ENCODE assay signal across 8 cellular contexts in genomic region chr17:1779571-1780074, GRCh38. TPM values are rescaled to one million over a fixed set of nuclear protein-coding genes. Genes with fewer than 3 reads are reported as not detected.
DNase-seq lines count a peak whose midpoint lies in the region; ATAC-seq and TF ChIP-seq lines count a peak whose summit lies in the region.

No MANE protein-coding gene starts in this region.

- H3K14ac ChIP-seq in trophoblast cell (ENCODE audit: low read length), result no peak overlapping the region

- H3K27ac ChIP-seq in RWPE2 (ENCODE audit: poor library complexity, severe bottlenecking) (peak overlapping the region; percentile 88), trophoblast cell (ENCODE audit: low read depth, low read length) (peak overlapping the region; percentile 88), Karpas-422 (ENCODE audit: low read length) (no peak overlapping the region)

- no peaks in the 10 kb centered on the region for H3K9me3 ChIP-seq in RWPE2 (ENCODE audit: severe bottlenecking)
- H3K9me3 ChIP-seq in trophoblast cell (ENCODE audit: insufficient read depth, low read depth, low read length), result no peaks in the 10 kb centered on the region
- no peaks in the 10 kb centered on the region for H3K9me3 ChIP-seq in Karpas-422 (ENCODE audit: low read length)

- H3K79me2 ChIP-seq in trophoblast cell (ENCODE audit: control insufficient read depth, insufficient read depth, low read length, poor library complexity) (no peaks in the 10 kb centered on the region), Karpas-422 (ENCODE audit: low read length) (no peaks in the 10 kb centered on the region)

- H4K20me1 ChIP-seq in Karpas-422 (ENCODE audit: insufficient read depth, low read depth, low read length), result no peaks in the 10 kb centered on the region

- H2AK5ac ChIP-seq in trophoblast cell (ENCODE audit: low read length), result no peak overlapping the region

- H3K36me3 ChIP-seq in RWPE2 (ENCODE audit: low read depth) (peaks cover 79% of the 10 kb centered on the region), trophoblast cell (ENCODE audit: control insufficient read depth in 1 of 2, insufficient read depth in 2 of 2, low read length in 2 of 2) (peaks cover 30 to 43% of the 10 kb centered on the region in 2 experiments), Karpas-422 (ENCODE audit: insufficient read depth, low read length) (peaks cover 17% of the 10 kb centered on the region; the same call in 1 of the 2 replicates)

- no peak overlapping the region for H2BK5ac ChIP-seq in trophoblast cell (ENCODE audit: low read depth, low read length, poor library complexity)

- H3K4ac ChIP-seq in trophoblast cell (ENCODE audit: low read depth, low read length), result no peak overlapping the region

- H3K23ac ChIP-seq in trophoblast cell (ENCODE audit: low read length), result no peak overlapping the region

- in situ Hi-C loops in Caki2 (cut with HindIII; ENCODE audit: low pct_unique_long_range_greater_than_20kb, low sequenced_read_pairs), result no loop called here

- TF ChIP-seq CTCF in RWPE2 (IDR thresholded peaks at IDR 0.05; ENCODE audit: poor library complexity, severe bottlenecking) (no peak), fibroblast of pulmonary artery (IDR thresholded peaks at IDR 0.05; ENCODE audit: low read length, missing control alignments) (no peak)

- no peak overlapping the region for H4K91ac ChIP-seq in trophoblast cell (ENCODE audit: low read depth, low read length)

- DNase-seq in Caki2 (ENCODE audit: low read depth) (peak; percentile 48), RWPE2 (ENCODE audit: low spot score) (no peak), fibroblast of pulmonary artery (ENCODE audit: low read depth) (peak; percentile 98), trophoblast cell (no peak), iPS-NIHi7 (ENCODE audit: extremely low spot score) (no peak), Karpas-422 (no peak)
- DNase-seq in activated CD4-positive, alpha-beta T cell treated with anti-CD3 and anti-CD28 coated beads, Interleukin-2, amount 50 U/mL, for 48 hours, result no peak

- no peak overlapping the region for H4K12ac ChIP-seq in trophoblast cell (ENCODE audit: low read depth, low read length)

- ATAC-seq in RWPE2 (ENCODE audit: low read depth) (peak; percentile 95), GM18909 (IDR thresholded peaks at IDR 0.05; ENCODE audit: poor library complexity, unreplicated experiment) (no peak)

- WGBS in trophoblast cell (ENCODE audit: extremely low coverage, insufficient coverage, insufficient read length), result no CpG with 5 or more reads among the region's 7 CpGs

- no peak overlapping the region for H3K18ac ChIP-seq in trophoblast cell (ENCODE audit: low read length)

- H3K9ac ChIP-seq in trophoblast cell (ENCODE audit: low read length) (no peak overlapping the region), Karpas-422 (ENCODE audit: low read length) (no peak overlapping the region)

- H3K4me3 ChIP-seq in RWPE2 (ENCODE audit: severe bottlenecking) (no peak overlapping the region), fibroblast of pulmonary artery (replicated peaks; ENCODE audit: low read depth, low read length) (peak overlapping the region; percentile 31), trophoblast cell (ENCODE audit: low read depth, low read length) (no peak overlapping the region), Karpas-422 (ENCODE audit: low read length) (no peak overlapping the region)

- H3K4me2 ChIP-seq in trophoblast cell (ENCODE audit: low read length) (peak overlapping the region; percentile 41), Karpas-422 (ENCODE audit: low read depth, low read length, poor library complexity, severe bottlenecking) (no peak overlapping the region)

- no peak overlapping the region for H2AFZ ChIP-seq in trophoblast cell (ENCODE audit: insufficient read depth, low read length, poor library complexity)
- H2AFZ ChIP-seq in Karpas-422 (ENCODE audit: low read length), result no peak overlapping the region

- H3K79me1 ChIP-seq in trophoblast cell (ENCODE audit: low read length), result peaks cover 2% of the 10 kb centered on the region

- H2BK12ac ChIP-seq in trophoblast cell (ENCODE audit: low read length), result no peak overlapping the region

- no peaks in the 10 kb centered on the region for H3K9me2 ChIP-seq in Karpas-422 (replicated peaks; ENCODE audit: insufficient read depth, low read length)

- H3K27me3 ChIP-seq in RWPE2 (ENCODE audit: insufficient read depth, poor library complexity, severe bottlenecking) (no peaks in the 10 kb centered on the region), trophoblast cell (ENCODE audit: insufficient read depth, low read length) (no peaks in the 10 kb centered on the region), Karpas-422 (ENCODE audit: low read length) (no peaks in the 10 kb centered on the region)

- no peak overlapping the region for H4K8ac ChIP-seq in trophoblast cell (ENCODE audit: low read depth, low read length)

- H2BK120ac ChIP-seq in trophoblast cell (ENCODE audit: insufficient read depth, low read length, poor library complexity), result no peak overlapping the region

- H3K4me1 ChIP-seq in RWPE2 (ENCODE audit: insufficient read depth, poor library complexity, severe bottlenecking), result peaks cover 15% of the 10 kb centered on the region
- H3K4me1 ChIP-seq in trophoblast cell (ENCODE audit: control insufficient read depth in 1 of 2, insufficient read depth in 2 of 2, low read length in 2 of 2), result peaks cover 6 to 8% of the 10 kb centered on the region in 2 experiments
- H3K4me1 ChIP-seq in Karpas-422 (ENCODE audit: low read length), result peaks cover 3% of the 10 kb centered on the region; the same call in 1 of the 2 replicates

RNA-seq across cellular contexts. Expression of gene SERPINF1, which starts 17.8 kb away (rescaled TPM):
- 5.2 TPM in 1 of 2 replicates, not detected in the other for total RNA-seq in Caki2 (2014; rRNA removed; shearing (Covaris generic); ENCODE audit: low replicate concordance)
- polyA plus RNA-seq in trophoblast cell (2013), result 2.2 and 2.3 TPM in 2 replicates
- total RNA-seq in Karpas-422 (2014; rRNA removed; shearing (Covaris generic); ENCODE audit: low replicate concordance), result 45.5 and 62.2 TPM in 2 replicates

RNA-seq across cellular contexts. Expression of gene SERPINF2, which starts 37.0 kb away (rescaled TPM):
- total RNA-seq in Caki2 (2014; rRNA removed; shearing (Covaris generic); ENCODE audit: low replicate concordance), result 0.14 and 0.68 TPM in 2 replicates
- polyA plus RNA-seq in trophoblast cell (2013), result 0.06 and 0.08 TPM in 2 replicates
- 0.19 and 0.32 TPM in 2 replicates for total RNA-seq in Karpas-422 (2014; rRNA removed; shearing (Covaris generic); ENCODE audit: low replicate concordance)

RNA-seq across cellular contexts. Expression of gene SMYD4, which starts 50.1 kb away (rescaled TPM):
- total RNA-seq in Caki2 (2014; rRNA removed; shearing (Covaris generic); ENCODE audit: low replicate concordance), result 4.7 and 18.3 TPM in 2 replicates
- polyA plus RNA-seq in trophoblast cell (2013), result 6.8 and 7.2 TPM in 2 replicates
- 13.9 and 23.2 TPM in 2 replicates for total RNA-seq in Karpas-422 (2014; rRNA removed; shearing (Covaris generic); ENCODE audit: low replicate concordance)

RNA-seq across cellular contexts. Expression of gene RPA1, which starts 50.2 kb away (rescaled TPM):
- total RNA-seq in Caki2 (2014; rRNA removed; shearing (Covaris generic); ENCODE audit: low replicate concordance), result 62.7 and 68.7 TPM in 2 replicates
- polyA plus RNA-seq in trophoblast cell (2013), result 41.4 and 42.6 TPM in 2 replicates
- total RNA-seq in Karpas-422 (2014; rRNA removed; shearing (Covaris generic); ENCODE audit: low replicate concordance), result 40.4 and 63.9 TPM in 2 replicates

RNA-seq across cellular contexts. Expression of gene WDR81, which starts 55.1 kb away (rescaled TPM):
- 2.9 and 3.7 TPM in 2 replicates for total RNA-seq in Caki2 (2014; rRNA removed; shearing (Covaris generic); ENCODE audit: low replicate concordance)
- 5.0 and 5.2 TPM in 2 replicates for polyA plus RNA-seq in trophoblast cell (2013)
- total RNA-seq in Karpas-422 (2014; rRNA removed; shearing (Covaris generic); ENCODE audit: low replicate concordance), result 11.7 and 28.9 TPM in 2 replicates

Comparison
In these comparisons a context has a peak if more than half of its experiments do, and no peak if none do; other contexts are left out.
1. DNase-seq: peak in Caki2 (single experiment) and fibroblast of pulmonary artery (single experiment); none in RWPE2 (single experiment), trophoblast cell (0 of 2), iPS-NIHi7 (single experiment), activated CD4-positive, alpha-beta T cell treated with anti-CD3 and anti-CD28 coated beads, Interleukin-2, amount 50 U/mL, for 48 hours (0 of 2) and Karpas-422 (single experiment).